Comparison of ENCODE assay signal across 1 cellular context in the genomic region with DNA sequence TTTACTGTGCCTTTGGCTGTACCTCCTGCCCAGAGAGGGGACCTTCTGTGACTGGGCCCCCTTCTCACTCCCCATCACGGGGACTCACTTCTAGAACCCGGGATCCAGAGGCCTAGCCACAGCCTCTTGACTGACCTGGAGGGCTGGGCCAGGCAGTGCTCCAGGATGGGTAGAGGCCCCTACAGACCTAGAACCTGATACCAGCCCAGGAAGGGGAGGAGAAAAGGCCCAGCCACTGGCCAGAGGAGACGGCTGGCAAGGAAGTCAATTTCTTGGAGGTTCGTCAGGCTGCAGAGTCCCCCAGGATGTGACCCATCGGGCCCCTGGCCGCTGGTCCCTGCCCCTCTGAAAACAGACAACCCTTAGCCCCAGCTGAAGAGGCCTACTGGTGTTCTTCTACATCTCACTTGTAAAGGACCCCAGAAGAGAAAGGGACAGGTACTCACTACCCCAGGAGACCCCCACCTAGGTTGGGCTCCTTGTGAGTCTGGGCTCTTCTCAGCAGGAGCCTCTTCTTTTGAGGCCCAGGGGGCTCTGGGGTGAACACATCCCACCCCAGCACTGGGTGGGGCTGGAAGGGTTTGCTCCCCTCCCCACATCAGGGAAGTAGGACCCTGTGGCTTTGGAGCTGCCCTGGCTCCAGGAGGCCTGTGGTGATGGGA.
TF ChIP-seq lines count a peak whose summit lies in the region.

No MANE protein-coding gene starts in this region.

TF ChIP-seq in SK-N-SH, 30 proteins besides CTCF, POLR2A, EP300 and RAD21 (continued from another document):
- TF ChIP-seq, protein P1, sequence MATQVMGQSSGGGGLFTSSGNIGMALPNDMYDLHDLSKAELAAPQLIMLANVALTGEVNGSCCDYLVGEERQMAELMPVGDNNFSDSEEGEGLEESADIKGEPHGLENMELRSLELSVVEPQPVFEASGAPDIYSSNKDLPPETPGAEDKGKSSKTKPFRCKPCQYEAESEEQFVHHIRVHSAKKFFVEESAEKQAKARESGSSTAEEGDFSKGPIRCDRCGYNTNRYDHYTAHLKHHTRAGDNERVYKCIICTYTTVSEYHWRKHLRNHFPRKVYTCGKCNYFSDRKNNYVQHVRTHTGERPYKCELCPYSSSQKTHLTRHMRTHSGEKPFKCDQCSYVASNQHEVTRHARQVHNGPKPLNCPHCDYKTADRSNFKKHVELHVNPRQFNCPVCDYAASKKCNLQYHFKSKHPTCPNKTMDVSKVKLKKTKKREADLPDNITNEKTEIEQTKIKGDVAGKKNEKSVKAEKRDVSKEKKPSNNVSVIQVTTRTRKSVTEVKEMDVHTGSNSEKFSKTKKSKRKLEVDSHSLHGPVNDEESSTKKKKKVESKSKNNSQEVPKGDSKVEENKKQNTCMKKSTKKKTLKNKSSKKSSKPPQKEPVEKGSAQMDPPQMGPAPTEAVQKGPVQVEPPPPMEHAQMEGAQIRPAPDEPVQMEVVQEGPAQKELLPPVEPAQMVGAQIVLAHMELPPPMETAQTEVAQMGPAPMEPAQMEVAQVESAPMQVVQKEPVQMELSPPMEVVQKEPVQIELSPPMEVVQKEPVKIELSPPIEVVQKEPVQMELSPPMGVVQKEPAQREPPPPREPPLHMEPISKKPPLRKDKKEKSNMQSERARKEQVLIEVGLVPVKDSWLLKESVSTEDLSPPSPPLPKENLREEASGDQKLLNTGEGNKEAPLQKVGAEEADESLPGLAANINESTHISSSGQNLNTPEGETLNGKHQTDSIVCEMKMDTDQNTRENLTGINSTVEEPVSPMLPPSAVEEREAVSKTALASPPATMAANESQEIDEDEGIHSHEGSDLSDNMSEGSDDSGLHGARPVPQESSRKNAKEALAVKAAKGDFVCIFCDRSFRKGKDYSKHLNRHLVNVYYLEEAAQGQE (IDR thresholded peaks at IDR 0.05; ENCODE audit: low read depth, low read length) = no peak
- TF ChIP-seq MEF2A (IDR thresholded peaks at IDR 0.05; ENCODE audit: borderline replicate concordance, low read depth) (no peak), SIN3A (IDR thresholded peaks at IDR 0.05; ENCODE audit: borderline replicate concordance, low read depth, low read length) (no peak), RCOR1 (IDR thresholded peaks at IDR 0.05; ENCODE audit: low read length) (no peak), TEAD4 (IDR thresholded peaks at IDR 0.05; ENCODE audit: borderline replicate concordance, insufficient read depth) (no peak), NFIC (IDR thresholded peaks at IDR 0.05; ENCODE audit: borderline replicate concordance) (no peak), EZH2phosphoT487 (IDR thresholded peaks at IDR 0.05; ENCODE audit: borderline replicate concordance, low read depth) (no peak), RFX5 (IDR thresholded peaks at IDR 0.05; ENCODE audit: low read length) (no peak)
- TF ChIP-seq, protein P2, sequence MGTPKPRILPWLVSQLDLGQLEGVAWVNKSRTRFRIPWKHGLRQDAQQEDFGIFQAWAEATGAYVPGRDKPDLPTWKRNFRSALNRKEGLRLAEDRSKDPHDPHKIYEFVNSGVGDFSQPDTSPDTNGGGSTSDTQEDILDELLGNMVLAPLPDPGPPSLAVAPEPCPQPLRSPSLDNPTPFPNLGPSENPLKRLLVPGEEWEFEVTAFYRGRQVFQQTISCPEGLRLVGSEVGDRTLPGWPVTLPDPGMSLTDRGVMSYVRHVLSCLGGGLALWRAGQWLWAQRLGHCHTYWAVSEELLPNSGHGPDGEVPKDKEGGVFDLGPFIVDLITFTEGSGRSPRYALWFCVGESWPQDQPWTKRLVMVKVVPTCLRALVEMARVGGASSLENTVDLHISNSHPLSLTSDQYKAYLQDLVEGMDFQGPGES (IDR thresholded peaks at IDR 0.05; ENCODE audit: low read depth, low read length) = no peak
- TF ChIP-seq, protein P3, sequence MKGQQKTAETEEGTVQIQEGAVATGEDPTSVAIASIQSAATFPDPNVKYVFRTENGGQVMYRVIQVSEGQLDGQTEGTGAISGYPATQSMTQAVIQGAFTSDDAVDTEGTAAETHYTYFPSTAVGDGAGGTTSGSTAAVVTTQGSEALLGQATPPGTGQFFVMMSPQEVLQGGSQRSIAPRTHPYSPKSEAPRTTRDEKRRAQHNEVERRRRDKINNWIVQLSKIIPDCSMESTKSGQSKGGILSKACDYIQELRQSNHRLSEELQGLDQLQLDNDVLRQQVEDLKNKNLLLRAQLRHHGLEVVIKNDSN (IDR thresholded peaks at IDR 0.05; ENCODE audit: borderline replicate concordance, low read depth) = no peak
